ENCODE assay signal across 9 cellular contexts in the genomic region with DNA sequence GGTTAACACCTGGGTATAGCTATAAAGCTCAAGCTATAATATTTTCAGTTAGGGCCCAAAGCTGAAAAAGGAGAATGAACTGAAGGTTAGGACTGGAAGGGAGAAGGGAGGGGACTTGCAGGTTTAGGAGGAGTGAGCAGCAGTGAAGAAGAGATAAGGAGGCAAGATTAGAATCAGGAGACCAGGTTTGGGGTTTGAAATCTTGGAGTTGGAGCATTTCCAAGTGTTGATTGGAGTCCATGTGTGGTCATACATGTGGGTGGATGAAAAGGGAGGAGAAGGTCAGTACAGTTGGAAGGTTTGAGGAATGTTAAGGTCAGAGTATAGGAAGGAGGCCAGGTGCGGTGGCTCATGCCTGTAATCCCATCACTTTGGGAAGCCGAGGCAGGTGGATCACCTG. TPM values are rescaled to one million over a fixed set of nuclear protein-coding genes. Genes with fewer than 3 reads are reported as not detected.
"Had no signal": no experiment of that assay in that cellular context is flagged by ENCODE, and none has a peak within 500 bp of the region (broad histone marks: within the 10 kb centered on the region; RNA-seq: fewer than 3 reads in every experiment).

No MANE protein-coding gene starts in this region.

- ATAC-seq: GM23338, HepG2 had no signal

- DNase-seq: H9, HCEC 1CT, KG1 had no signal

- H3K4me1 Mint-ChIP-seq: GM23338, H9 had no signal

- H3K4me3 ChIP-seq: GM23338 had no signal

- H3K27ac ChIP-seq: HL-60 had no signal

- H2AFZ ChIP-seq: GM23338 had no signal

- FAIRE-seq: H1, H54, HepG2 had no signal

- H3K4me2 ChIP-seq: GM23338 had no signal

- H3K27ac Mint-ChIP-seq: GM23338, H9, IgD-negative memory B cell had no signal

- H3K4me3 Mint-ChIP-seq: GM23338, H9, IgD-negative memory B cell had no signal

RNA-seq across cellular contexts. Expression of a gene that starts 8.6 kb away (rescaled TPM):
- polyA plus RNA-seq: IgD-negative memory B cell had no signal
